ENCODE assay signal across 8 cellular contexts in genomic region chr11:12159351-12160099, GRCh38. TPM values are rescaled to one million over a fixed set of nuclear protein-coding genes. Genes with fewer than 3 reads are reported as not detected.
DNase-seq lines count a peak whose midpoint lies in the region; ATAC-seq and TF ChIP-seq lines count a peak whose summit lies in the region.

No MANE protein-coding gene starts in this region.

- TF ChIP-seq CTCF in fibroblast of the aortic adventitia (IDR thresholded peaks at IDR 0.05; ENCODE audit: insufficient read depth, low read length), result no peak

- ATAC-seq in sciatic nerve (peak; percentile 65), HG02763 (IDR thresholded peaks at IDR 0.05; ENCODE audit: unreplicated experiment) (no peak), GM21576 (IDR thresholded peaks at IDR 0.05; ENCODE audit: unreplicated experiment) (no peak), HG02970 (IDR thresholded peaks at IDR 0.05; ENCODE audit: low FRiP score, unreplicated experiment) (no peak)

- H3K4me3 ChIP-seq in fibroblast of the aortic adventitia (ENCODE audit: low read depth, low read length), result no peak overlapping the region

- DNase-seq in GM04504 (ENCODE audit: low read depth) (peak; percentile 70), SW480 (ENCODE audit: low spot score) (peak; percentile 38), fibroblast of the aortic adventitia (ENCODE audit: low read depth) (peak; percentile 87), sciatic nerve (ENCODE audit: low spot score) (no peak)
- DNase-seq in activated effector memory CD4-positive, alpha-beta T cell treated with anti-CD3 and anti-CD28 coated beads, Interleukin-2, amount 50 U/mL, for 16 hours, result no peak

- intact Hi-C loops in sciatic nerve (cut with DNase I), result no loop called here

RNA-seq across cellular contexts. Expression of gene MICAL2, which starts 49.1 kb away (rescaled TPM):
- total RNA-seq in fibroblast of the aortic adventitia (ENCODE audit: low replicate concordance) (31.9 and 146 TPM in 2 replicates), sciatic nerve (92.4 TPM)

Comparison
In these comparisons a context has a peak if more than half of its experiments do, and no peak if none do; other contexts are left out.
1. DNase-seq: peak in GM04504 (single experiment), SW480 (single experiment) and fibroblast of the aortic adventitia (single experiment); none in sciatic nerve (single experiment) and activated effector memory CD4-positive, alpha-beta T cell treated with anti-CD3 and anti-CD28 coated beads, Interleukin-2, amount 50 U/mL, for 16 hours (single experiment).